Comparison of ENCODE assay signal across 8 cellular contexts in genomic region chr19:8363803-8364771, GRCh38. TPM values are rescaled to one million over a fixed set of nuclear protein-coding genes. Genes with fewer than 3 reads are reported as not detected.
DNase-seq lines count a peak whose midpoint lies in the region; ATAC-seq and TF ChIP-seq lines count a peak whose summit lies in the region.

Gene ANGPTL4, plus strand, starts transcription at chr19:8364155. Its CDS starts 167 bp downstream, at chr19:8364322.

- peak within 1 kb of the TSS; percentile 31 to 38 for H3K4me3 ChIP-seq in body of pancreas
- H3K4me3 ChIP-seq in iPS-11a (ENCODE audit: low read depth, low read length) = peak within 1 kb of the TSS; percentile 56
- peak within 1 kb of the TSS; percentile 53 to 66 (median 60) for H3K4me3 ChIP-seq in sigmoid colon

- peaks cover 14% of the 10 kb centered on the region for H3K4me1 Mint-ChIP-seq in T-helper 1 cell treated with Interleukin-12 subunit alpha and Interleukin-12 subunit beta and Interleukin-4 antibody, amounts not matched to agents 30 μg/mL and 1 μg/mL, for 36 hours (ENCODE audit: low read depth)

- TF ChIP-seq CTCF in GM12873 (IDR thresholded peaks at IDR 0.05; ENCODE audit: insufficient read depth, low read depth, low read length, missing control alignments) (peak; percentile 14), body of pancreas (IDR thresholded peaks at IDR 0.05) (peak in 5 of 7 experiments; percentile 10 to 45 (median 38)), sigmoid colon (IDR thresholded peaks at IDR 0.05) (peak in 2 of 4 experiments; percentile 14 to 29)

- H3K9me3 Mint-ChIP-seq in T-helper 1 cell treated with Interleukin-12 subunit alpha and Interleukin-12 subunit beta and Interleukin-4 antibody, amounts not matched to agents 30 μg/mL and 1 μg/mL, for 36 hours = no peaks in the 10 kb centered on the region

- H3K27ac ChIP-seq in body of pancreas (peak within 1 kb of the TSS; percentile 72 to 90 (median 81)), sigmoid colon (peak within 1 kb of the TSS; percentile 79 to 90 (median 82))

- no peaks in the 10 kb centered on the region for H3K9me3 ChIP-seq in body of pancreas
- H3K9me3 ChIP-seq in sigmoid colon = no peaks in the 10 kb centered on the region

- TF ChIP-seq POLR2A in body of pancreas (IDR thresholded peaks at IDR 0.05) (peak; percentile 89 to 94 (median 94)), sigmoid colon (IDR thresholded peaks at IDR 0.05) (peak; percentile 35 to 40)

- intact Hi-C loops in body of pancreas (cut with DNase I) (no loop called here), sigmoid colon (cut with DNase I) (loop anchor here (10.0 kb wide), 1 partner anchor 439 kb away; the partner anchor contains the start of genes CTXN1 and SNAPC2)

- no peak for TF ChIP-seq EP300 in sigmoid colon (IDR thresholded peaks at IDR 0.05)

- no peaks in the 10 kb centered on the region for H3K27me3 ChIP-seq in body of pancreas
- peaks cover 0 to 8% (median 0%) of the 10 kb centered on the region in 3 donors for H3K27me3 ChIP-seq in sigmoid colon

- H3K27ac Mint-ChIP-seq in T-helper 1 cell treated with Interleukin-12 subunit alpha and Interleukin-12 subunit beta and Interleukin-4 antibody, amounts not matched to agents 30 μg/mL and 1 μg/mL, for 36 hours = peak within 1 kb of the TSS; percentile 68

- no peaks in the 10 kb centered on the region for H3K36me3 Mint-ChIP-seq in T-helper 1 cell treated with Interleukin-12 subunit alpha and Interleukin-12 subunit beta and Interleukin-4 antibody, amounts not matched to agents 30 μg/mL and 1 μg/mL, for 36 hours (ENCODE audit: low read depth)

- 4 to 32% methylated on average over 11 to 66 of the region's 81 CpGs for WGBS in body of pancreas, 2 donors
- 2% methylated on average over 81 of the region's 81 CpGs for WGBS in sigmoid colon, 2 donors

- DNase-seq in body of pancreas (peak; percentile 70 to 85 (median 76)), sigmoid colon (peak; percentile 94), SIG-M5 treated with dmso at 0.1 percent for 504 hours (lab: John Stamatoyannopoulos, UW; ENCODE audit: unreplicated experiment) (no peak), DMS153 (lab: John Stamatoyannopoulos, UW) (no peak)

- H3K4me1 ChIP-seq in body of pancreas = peaks cover 74% of the 10 kb centered on the region
- H3K4me1 ChIP-seq in sigmoid colon = peaks cover 0 to 81% (median 67%) of the 10 kb centered on the region in 4 donors

- peaks cover 43% of the 10 kb centered on the region for H3K27me3 Mint-ChIP-seq in T-helper 1 cell treated with Interleukin-12 subunit alpha and Interleukin-12 subunit beta and Interleukin-4 antibody, amounts not matched to agents 30 μg/mL and 1 μg/mL, for 36 hours (ENCODE audit: low read depth)

- ATAC-seq in body of pancreas = peak; percentile 6
- ATAC-seq in GM21360 (IDR thresholded peaks at IDR 0.05; ENCODE audit: unreplicated experiment) = no peak

- H3K36me3 ChIP-seq in body of pancreas (replicated peaks in 1 of 2; ENCODE audit: insufficient read depth in 1 of 2, low read depth in 2 of 2) (no peaks in the 10 kb centered on the region), sigmoid colon (no peaks in the 10 kb centered on the region)

- H3K4me3 Mint-ChIP-seq in T-helper 1 cell treated with Interleukin-12 subunit alpha and Interleukin-12 subunit beta and Interleukin-4 antibody, amounts not matched to agents 30 μg/mL and 1 μg/mL, for 36 hours = peak within 1 kb of the TSS; percentile 91

RNA-seq across cellular contexts. Expression of gene ANGPTL4, which starts in this region (rescaled TPM):
- total RNA-seq in body of pancreas (100 to 1,000 TPM in 1 of 2 donors, 10 to 100 TPM in 1; 68.7 to 110 TPM), sigmoid colon (10 to 100 TPM in 3 of 4 donors, 1 to 10 TPM in 1; 7.1 to 31.6 (median 24.0) TPM)
- polyA plus RNA-seq in sigmoid colon = 10 to 100 TPM in 1 of 3 donors, 1 to 10 TPM in 2; 2.3 to 10.3 (median 2.4) TPM

Comparison
In these comparisons a context has a peak if more than half of its experiments do, and no peak if none do; other contexts are left out.
1. DNase-seq: peak in body of pancreas (4 of 4) and sigmoid colon (single experiment); none in SIG-M5 treated with dmso at 0.1 percent for 504 hours (single experiment) and DMS153 (single experiment).
2. Peak in every context shown above with its lines, with median percentiles within 50 percentile points of each other: H3K4me3 ChIP-seq.